36 cellular contexts compared by ENCODE assay signal in the genomic region with DNA sequence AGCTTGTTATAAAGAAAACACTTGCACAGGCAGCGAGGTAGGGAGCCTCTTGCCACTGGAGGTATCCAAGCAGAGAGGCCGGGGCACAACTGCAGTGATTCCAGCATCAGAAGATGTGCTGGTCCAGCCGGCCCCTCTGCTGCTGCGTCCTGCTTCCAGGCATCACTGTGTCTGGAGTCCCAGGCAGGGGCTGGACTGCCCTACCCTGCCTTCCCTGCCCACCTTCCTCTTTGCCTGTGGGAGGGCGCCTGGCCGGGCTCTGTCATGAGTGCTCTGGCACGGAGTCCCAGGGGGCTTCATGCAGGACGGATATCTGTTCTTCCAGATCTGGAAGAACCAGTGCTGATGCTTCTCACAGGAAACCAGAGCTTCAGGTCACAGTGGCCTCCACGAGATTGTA.
"Had no signal": no experiment of that assay in that cellular context is flagged by ENCODE, and none has a peak within 500 bp of the region (broad histone marks: within the 10 kb centered on the region; RNA-seq: fewer than 3 reads in every experiment).

No MANE protein-coding gene starts in this region.

- H3K4me3 Mint-ChIP-seq: activated B cell treated with CpG ODN at 0.5 μM for 24 hours; activated CD4-positive, alpha-beta memory T cell treated with anti-CD3 and anti-CD28 coated beads for 36 hours; activated naive CD4-positive, alpha-beta T cell treated with anti-CD3 and anti-CD28 coated beads for 36 hours; activated naive CD8-positive, alpha-beta T cell treated with anti-CD3 and anti-CD28 coated beads, Interleukin-2, amount 50 U/mL, for 24 hours; activated T-cell treated with anti-CD3 and anti-CD28 coated beads, Interleukin-2, amount 50 U/mL, for 4 hours; activated T-helper 1 cell treated with anti-CD3 and anti-CD28 coated beads, Interleukin-12 subunit alpha, Interleukin-12 subunit beta, Interleukin-2, Interleukin-4 antibody, amounts not matched to agents 30 ng/mL and 10 ng/mL and 1 ng/mL, durations not matched to agents 14 hours and 24 hours and 36 hours; brain had no signal

- H3K36me3 Mint-ChIP-seq: activated CD4-positive, alpha-beta memory T cell treated with anti-CD3 and anti-CD28 coated beads for 36 hours; activated naive CD4-positive, alpha-beta T cell treated with anti-CD3 and anti-CD28 coated beads, Interleukin-2, amount 50 U/mL, for 72 hours; brain had no signal

- H3K4me1 Mint-ChIP-seq: activated B cell treated with CpG ODN at 0.5 μM for 24 hours; activated naive CD8-positive, alpha-beta T cell treated with anti-CD3 and anti-CD28 coated beads, Interleukin-2, amount 50 U/mL, for 24 hours had no signal

- DNase-seq: activated B cell treated with CpG ODN at 0.5 μM for 24 hours; activated CD4-positive, alpha-beta memory T cell treated with anti-CD3 and anti-CD28 coated beads for 36 hours; activated CD4-positive, alpha-beta T cell treated with anti-CD3 and anti-CD28 coated beads for 4 hours; activated CD4-positive, alpha-beta T cell treated with anti-CD3 and anti-CD28 coated beads, Interleukin-2, amount 50 U/mL, for 1 hour; activated CD4-positive, CD25-positive, alpha-beta regulatory T cell treated with anti-CD3 and anti-CD28 coated beads, Interleukin-2, amount 50 U/mL, for 72 hours; activated CD8-positive, alpha-beta memory T cell treated with anti-CD3 and anti-CD28 coated beads, Interleukin-2, amount 50 U/mL, for 4 hours; activated gamma-delta T cell treated with Interleukin-2 at 50 U/mL for 16 hours; activated naive CD4-positive, alpha-beta T cell treated with anti-CD3 and anti-CD28 coated beads for 36 hours; activated naive CD8-positive, alpha-beta T cell treated with anti-CD3 and anti-CD28 coated beads, Interleukin-2, amount 50 U/mL, for 24 hours; activated T-cell treated with anti-CD3 and anti-CD28 coated beads for 4 hours; activated T-cell treated with anti-CD3 and anti-CD28 coated beads, Interleukin-2, amount 50 U/mL, for 4 hours; anterior cingulate cortex; caudate nucleus; cerebellar nuclear complex; MM.1S; MV-4-11; NCI-H1092; NCI-H1436 treated with DMSO at 0.1 percent for 48 hours; NCI-H1694 treated with DMSO at 0.1 percent for 48 hours; NCI-H2029; NCI-H2107; NCI-H510A; NCI-H526; NCI-H748 treated with DMSO at 0.1 percent for 48 hours; NK-92 treated with Interleukin-12 subunit alpha and Interleukin-12 subunit beta, amount 100 ng/mL, for 24 hours; PC-3; Peyer's patch; RPMI8226; T-helper 1 cell; T-helper 2 cell; T-helper 9 cell had no signal

- H3K27ac Mint-ChIP-seq: activated B cell treated with CpG ODN at 0.5 μM for 24 hours; activated CD4-positive, alpha-beta memory T cell treated with anti-CD3 and anti-CD28 coated beads for 36 hours; activated naive CD4-positive, alpha-beta T cell treated with anti-CD3 and anti-CD28 coated beads for 36 hours; activated naive CD4-positive, alpha-beta T cell treated with anti-CD3 and anti-CD28 coated beads, Interleukin-2, amount 50 U/mL, for 72 hours; activated naive CD8-positive, alpha-beta T cell treated with anti-CD3 and anti-CD28 coated beads, Interleukin-2, amount 50 U/mL, for 24 hours; activated T-helper 1 cell treated with anti-CD3 and anti-CD28 coated beads, Interleukin-12 subunit alpha, Interleukin-12 subunit beta, Interleukin-2, Interleukin-4 antibody, amounts not matched to agents 30 ng/mL and 10 ng/mL and 1 ng/mL, durations not matched to agents 14 hours and 24 hours and 36 hours had no signal

- H3K9me3 Mint-ChIP-seq: activated B cell treated with CpG ODN at 0.5 μM for 24 hours; activated CD4-positive, alpha-beta memory T cell treated with anti-CD3 and anti-CD28 coated beads for 36 hours; activated naive CD4-positive, alpha-beta T cell treated with anti-CD3 and anti-CD28 coated beads for 36 hours; activated naive CD4-positive, alpha-beta T cell treated with anti-CD3 and anti-CD28 coated beads, Interleukin-2, amount 50 U/mL, for 72 hours; activated naive CD8-positive, alpha-beta T cell treated with anti-CD3 and anti-CD28 coated beads, Interleukin-2, amount 50 U/mL, for 24 hours; activated T-cell treated with anti-CD3 and anti-CD28 coated beads, Interleukin-2, amount 50 U/mL, for 4 hours; activated T-helper 1 cell treated with anti-CD3 and anti-CD28 coated beads, Interleukin-12 subunit alpha, Interleukin-12 subunit beta, Interleukin-2, Interleukin-4 antibody, amounts not matched to agents 30 ng/mL and 10 ng/mL and 1 ng/mL, durations not matched to agents 14 hours and 24 hours and 36 hours had no signal

- ATAC-seq: activated naive CD4-positive, alpha-beta T cell treated with anti-CD3 and anti-CD28 coated beads, Interleukin-2, amount 50 U/mL, for 72 hours; activated naive CD8-positive, alpha-beta T cell treated with anti-CD3 and anti-CD28 coated beads, Interleukin-2, amount 50 U/mL, for 24 hours; activated T-cell treated with anti-CD3 and anti-CD28 coated beads, Interleukin-2, amount 50 U/mL, for 4 hours; PC-3; Right ventricle myocardium inferior had no signal

- H3K27me3 Mint-ChIP-seq: activated B cell treated with CpG ODN at 0.5 μM for 24 hours, brain had no signal

- FAIRE-seq: bronchial epithelial cell had no signal
